19 cellular contexts compared by ENCODE assay signal in the genomic region with DNA sequence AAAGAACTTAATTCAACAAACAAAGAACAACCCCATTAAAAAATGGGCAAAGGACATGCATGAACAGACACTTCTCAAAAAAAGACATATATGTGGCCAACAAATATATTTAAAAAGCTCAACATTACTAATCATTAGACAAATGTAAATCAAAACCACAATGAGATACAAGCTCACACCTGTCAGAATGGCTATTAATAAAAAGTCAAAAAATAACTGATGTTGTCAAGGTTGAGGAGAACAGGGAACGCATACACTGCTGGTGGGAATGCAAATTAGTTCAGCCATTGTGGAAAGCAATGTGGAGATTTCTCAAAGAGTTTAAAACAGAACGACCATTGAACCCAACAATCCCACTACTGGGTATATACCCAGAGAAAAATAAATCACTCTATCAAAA.
DNase-seq lines count a peak whose midpoint lies in the region; ATAC-seq lines count a peak whose summit lies in the region.
"Had no signal": no experiment of that assay in that cellular context is flagged by ENCODE, and none has a peak within 500 bp of the region (broad histone marks: within the 10 kb centered on the region; RNA-seq: fewer than 3 reads in every experiment).

No MANE protein-coding gene starts in this region.

- no peaks in the 10 kb centered on the region for H3K9me3 Mint-ChIP-seq in memory B cell
- H3K9me3 Mint-ChIP-seq: activated naive CD8-positive, alpha-beta T cell treated with anti-CD3 and anti-CD28 coated beads, Interleukin-2, amount 10 ng/mL, durations not matched to agents 7 days and 5 days; natural killer cell treated with Interleukin-12 subunit alpha and Interleukin-12 subunit beta and Interleukin-15 and Interleukin-18, amount 100 ng/mL, for 72 hours; WTC11 had no signal

- ATAC-seq in GM19023 (IDR thresholded peaks at IDR 0.05; ENCODE audit: unreplicated experiment) (peak; percentile 75), GM21737 (IDR thresholded peaks at IDR 0.05; ENCODE audit: unreplicated experiment) (peak; percentile 48), HG03139 (IDR thresholded peaks at IDR 0.05; ENCODE audit: unreplicated experiment) (peak; percentile 67), memory B cell (ENCODE audit: low read depth) (no peak)
- ATAC-seq: gastroesophageal sphincter; natural killer cell treated with Interleukin-12 subunit alpha and Interleukin-12 subunit beta and Interleukin-15 and Interleukin-18, amount 100 ng/mL, for 72 hours; PC-3; WTC11 had no signal

- no peak overlapping the region for H3K27ac Mint-ChIP-seq in memory B cell
- H3K27ac Mint-ChIP-seq: activated naive CD8-positive, alpha-beta T cell treated with anti-CD3 and anti-CD28 coated beads, Interleukin-2, amount 10 ng/mL, durations not matched to agents 7 days and 5 days; WTC11 had no signal

- peaks cover 32% of the 10 kb centered on the region for H3K36me3 Mint-ChIP-seq in memory B cell

- H3K4me1 Mint-ChIP-seq in memory B cell: peaks cover 28% of the 10 kb centered on the region

- DNase-seq in memory B cell (ENCODE audit: low spot score in 2 of 2) (no peak), dedifferentiated amniotic fluid mesenchymal stem cell (ENCODE audit: extremely low spot score) (no peak), GF-D8 (lab: John Stamatoyannopoulos, UW) (no peak), NCI-H748 (lab: John Stamatoyannopoulos, UW; ENCODE audit: unreplicated experiment) (no peak), AG20443 (ENCODE audit: low spot score) (no peak)
- DNase-seq: activated CD8-positive, alpha-beta memory T cell treated with anti-CD3 and anti-CD28 coated beads, Interleukin-2, amount 50 U/mL, for 48 hours; activated naive CD8-positive, alpha-beta T cell treated with anti-CD3 and anti-CD28 coated beads, Interleukin-2, amount 10 ng/mL, durations not matched to agents 7 days and 5 days; cerebellar nuclear complex; DMS79; GM23248; IMR-90; NCI-H1436; PC-3 had no signal

- peak overlapping the region; percentile 44 for H3K4me3 Mint-ChIP-seq in memory B cell
- H3K4me3 Mint-ChIP-seq: activated naive CD8-positive, alpha-beta T cell treated with anti-CD3 and anti-CD28 coated beads, Interleukin-2, amount 10 ng/mL, durations not matched to agents 7 days and 5 days; natural killer cell treated with Interleukin-12 subunit alpha and Interleukin-12 subunit beta and Interleukin-15 and Interleukin-18, amount 100 ng/mL, for 72 hours; WTC11 had no signal

- no peaks in the 10 kb centered on the region for H3K27me3 Mint-ChIP-seq in memory B cell
- H3K27me3 Mint-ChIP-seq: activated naive CD8-positive, alpha-beta T cell treated with anti-CD3 and anti-CD28 coated beads, Interleukin-2, amount 10 ng/mL, durations not matched to agents 7 days and 5 days; natural killer cell treated with Interleukin-12 subunit alpha and Interleukin-12 subunit beta and Interleukin-15 and Interleukin-18, amount 100 ng/mL, for 72 hours had no signal
